Comparison of ENCODE assay signal across 18 cellular contexts in the genomic region with DNA sequence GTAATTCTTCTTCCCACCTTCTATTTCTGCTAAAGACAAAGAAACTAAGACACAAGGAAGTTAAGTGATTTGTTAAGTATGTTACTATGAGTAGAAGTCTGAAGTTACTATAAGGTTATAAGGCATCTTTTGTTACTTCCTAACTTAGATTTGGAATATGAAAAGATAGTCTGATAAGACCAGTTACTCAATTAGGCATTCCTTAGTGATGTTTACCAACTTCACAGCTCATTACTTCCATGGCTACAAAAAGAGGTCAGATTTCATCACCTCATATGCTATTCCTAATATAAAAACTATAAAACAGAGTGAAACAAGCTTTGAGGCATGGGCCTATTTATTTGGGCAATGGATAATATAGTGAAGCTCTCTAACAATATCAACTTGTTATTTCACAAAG.
DNase-seq lines count a peak whose midpoint lies in the region; ATAC-seq and TF ChIP-seq lines count a peak whose summit lies in the region.
"Had no signal": no experiment of that assay in that cellular context is flagged by ENCODE, and none has a peak within 500 bp of the region (broad histone marks: within the 10 kb centered on the region; RNA-seq: fewer than 3 reads in every experiment).

No MANE protein-coding gene starts in this region.

- H3K4me3 ChIP-seq in CD8-positive, alpha-beta T cell (ENCODE audit: low read depth, low read length): no peak overlapping the region
- H3K4me3 ChIP-seq in PC-9 (no peak overlapping the region), choroid plexus epithelial cell (ENCODE audit: low read depth, low read length) (no peak overlapping the region)
- H3K4me3 ChIP-seq: GM23248, HAP-1, K562 had no signal

- no peaks in the 10 kb centered on the region for H3K9me3 Mint-ChIP-seq in CD8-positive, alpha-beta T cell
- H3K9me3 Mint-ChIP-seq: CD4-positive, CD25-positive, alpha-beta regulatory T cell had no signal

- H3F3A ChIP-seq in PC-9 (ENCODE audit: insufficient read depth, low read depth): 0 out of 2 replicates have a peak, but pooled peaks cover 8% of the 10 kb centered on the region

- no peaks in the 10 kb centered on the region for H3K9me2 ChIP-seq in PC-9 (ENCODE audit: insufficient read depth)

- H3K36me3 Mint-ChIP-seq in CD8-positive, alpha-beta T cell: peaks cover 42% of the 10 kb centered on the region

- intact Hi-C loops in CD8-positive, alpha-beta T cell (cut with DNase I, micrococcal nuclease): no loop called here
- intact Hi-C loops in PC-9 (cut with micrococcal nuclease; ENCODE audit: unreplicated experiment): no loop called here

- CTCF ChIA-PET in CD8-positive, alpha-beta T cell (lab: Charles Lee): no interaction called here
- CTCF ChIA-PET in PC-9 (lab: Charles Lee): no interaction called here

- H3K4me1 ChIP-seq in CD8-positive, alpha-beta T cell (ENCODE audit: insufficient read depth, low read length): no peaks in the 10 kb centered on the region
- H3K4me1 ChIP-seq in PC-9 (replicated peaks; ENCODE audit: insufficient read depth): peaks cover 19% of the 10 kb centered on the region
- H3K4me1 ChIP-seq: BE2C, HAP-1 had no signal

- H3K27me3 Mint-ChIP-seq in CD8-positive, alpha-beta T cell (ENCODE audit: low read depth): no peaks in the 10 kb centered on the region
- H3K27me3 Mint-ChIP-seq: CD4-positive, CD25-positive, alpha-beta regulatory T cell had no signal

- no peak overlapping the region for H3K27ac ChIP-seq in CD8-positive, alpha-beta T cell (ENCODE audit: low read depth, low read length)
- peak overlapping the region; percentile 60 for H3K27ac ChIP-seq in PC-9
- H3K27ac ChIP-seq: GM23248, HL-60 had no signal

- peak overlapping the region; percentile 46 for H3K4me2 ChIP-seq in PC-9

- no peaks in the 10 kb centered on the region for H3K4me1 Mint-ChIP-seq in CD8-positive, alpha-beta T cell (ENCODE audit: low read depth)

- H3K27ac Mint-ChIP-seq in CD8-positive, alpha-beta T cell: peak overlapping the region; percentile 30
- H3K27ac Mint-ChIP-seq: CD4-positive, CD25-positive, alpha-beta regulatory T cell had no signal

- POLR2A ChIA-PET in CD8-positive, alpha-beta T cell (lab: Charles Lee): no interaction called here
- POLR2A ChIA-PET in PC-9 (lab: Charles Lee; ENCODE audit: unreplicated experiment): no interaction called here

- H3K79me2 ChIP-seq in PC-9 (ENCODE audit: low read depth): no peaks in the 10 kb centered on the region

- H2AFZ ChIP-seq in PC-9: no peak overlapping the region
- H2AFZ ChIP-seq: GM23248 had no signal

- no peak for TF ChIP-seq CTCF in CD8-positive, alpha-beta T cell (IDR thresholded peaks at IDR 0.05)
- TF ChIP-seq CTCF in PC-9 (conservative IDR thresholded peaks at IDR 0.05) (no peak), choroid plexus epithelial cell (conservative IDR thresholded peaks at IDR 0.05; ENCODE audit: low read depth, low read length) (no peak)

- ATAC-seq in CD8-positive, alpha-beta T cell: no peak
- ATAC-seq: K562 had no signal

- H3K9me3 ChIP-seq in CD8-positive, alpha-beta T cell (ENCODE audit: low read length): no peaks in the 10 kb centered on the region
- no peaks in the 10 kb centered on the region; the same call in 1 of the 2 replicates for H3K9me3 ChIP-seq in PC-9 (ENCODE audit: insufficient read depth, low read depth)
- H3K9me3 ChIP-seq: BE2C, HAP-1 had no signal

- no peak overlapping the region for H3K4me3 Mint-ChIP-seq in CD8-positive, alpha-beta T cell
- H3K4me3 Mint-ChIP-seq: CD4-positive, CD25-positive, alpha-beta regulatory T cell had no signal

- H4K20me1 ChIP-seq in PC-9 (ENCODE audit: insufficient read depth): no peaks in the 10 kb centered on the region

- no peaks in the 10 kb centered on the region for H3K27me3 ChIP-seq in CD8-positive, alpha-beta T cell (ENCODE audit: insufficient read depth, low read length)
- no peaks in the 10 kb centered on the region for H3K27me3 ChIP-seq in PC-9 (ENCODE audit: insufficient read depth, low read depth)
- H3K27me3 ChIP-seq: BE2C had no signal

- H3K36me3 ChIP-seq in CD8-positive, alpha-beta T cell (ENCODE audit: insufficient read depth, low read length): no peaks in the 10 kb centered on the region
- H3K36me3 ChIP-seq in PC-9 (ENCODE audit: low read depth): no peaks in the 10 kb centered on the region
- H3K36me3 ChIP-seq: BE2C, HAP-1 had no signal

- no peak for DNase-seq in CD8-positive, alpha-beta T cell
- DNase-seq in PC-9 (peak in 1 of 2 experiments; percentile 60), choroid plexus epithelial cell (ENCODE audit: low read depth) (peak; percentile 4), renal cortical epithelial cell (ENCODE audit: low read depth) (peak; percentile 14), GM19238 (ENCODE audit: insufficient read length, low spot score) (no peak), mesenteric fat pad (ENCODE audit: low spot score) (no peak)
- DNase-seq in activated effector memory CD4-positive, alpha-beta T cell treated with Interleukin-2 at 50 U/mL for 16 hours: no peak
- DNase-seq: BE2C; C1 segment of cervical spinal cord; CD4-positive, CD25-positive, alpha-beta regulatory T cell; DMS153; DMS79; GF-D8; GM23248; IMR-90 had no signal

- no TSS peak for BruUV-seq in PC-9 (replicated peaks; lab: Mats Ljungman, UMichigan)

Comparison
In these comparisons a context has a peak if more than half of its experiments do, and no peak if none do; other contexts are left out.
1. DNase-seq: peak in choroid plexus epithelial cell (single experiment) and renal cortical epithelial cell (single experiment); none in CD8-positive, alpha-beta T cell (0 of 7), GM19238 (single experiment), activated effector memory CD4-positive, alpha-beta T cell treated with Interleukin-2 at 50 U/mL for 16 hours (single experiment) and mesenteric fat pad (single experiment).